Comparison of ENCODE assay signal across 18 cellular contexts in the genomic region with DNA sequence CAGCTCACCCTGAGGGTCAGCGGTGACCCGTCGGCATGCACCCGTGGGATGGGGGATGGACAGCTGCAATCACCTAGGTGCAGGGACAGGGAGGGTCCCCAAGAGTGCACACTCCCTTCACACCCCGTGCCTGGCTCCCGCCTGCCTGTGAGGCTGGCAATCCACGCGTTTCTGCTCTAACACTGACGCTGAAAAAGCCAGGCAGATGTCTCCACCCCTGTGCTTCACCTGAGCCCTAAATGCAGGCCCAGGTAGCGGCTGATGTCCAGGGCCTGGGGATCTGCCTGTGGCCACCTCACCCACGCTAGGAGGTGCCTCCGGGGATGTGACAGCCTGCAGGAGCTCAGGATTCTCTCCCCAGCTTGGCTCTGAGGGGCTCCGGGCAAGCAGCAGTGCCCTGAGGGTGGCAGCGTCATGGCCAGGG.
"Had no signal": no experiment of that assay in that cellular context is flagged by ENCODE, and none has a peak within 500 bp of the region (broad histone marks: within the 10 kb centered on the region; RNA-seq: fewer than 3 reads in every experiment).

No MANE protein-coding gene starts in this region.

- H3K27ac ChIP-seq: colonic mucosa, foreskin keratinocyte, hepatocyte, pancreas, prostate gland, skin epidermis, tibial artery had no signal

- H3K4me1 ChIP-seq: colonic mucosa, foreskin keratinocyte, prostate gland, tibial artery had no signal

- H2AFZ ChIP-seq: hepatocyte had no signal

- H3K27me3 ChIP-seq: colonic mucosa, foreskin keratinocyte, hepatocyte had no signal

- ATAC-seq: foreskin keratinocyte, natural killer cell, sciatic nerve had no signal

- H3K36me3 ChIP-seq: colonic mucosa, pancreas, prostate gland, tibial artery had no signal

- H3K4me3 ChIP-seq: colonic mucosa, hepatocyte, pancreas, prostate gland, skin epidermis, tibial artery had no signal

- FAIRE-seq: endothelial cell of umbilical vein, pancreas, urothelium cell line had no signal

- H3K9me3 ChIP-seq: colonic mucosa, pancreas, prostate gland, tibial artery had no signal

- DNase-seq: cerebellar nuclear complex; colonic mucosa; dermis blood vessel endothelial cell; effector CD4-positive, alpha-beta T cell; endodermal cell; erythroblast; foreskin keratinocyte; natural killer cell; nucleus accumbens; stimulated activated naive CD4-positive, alpha-beta T cell; tibial artery had no signal
